In genomic region chr10:29773675-29774091, GRCh38 we compare ENCODE assay signal across 19 cellular contexts.
"Had no signal": no experiment of that assay in that cellular context is flagged by ENCODE, and none has a peak within 500 bp of the region (broad histone marks: within the 10 kb centered on the region; RNA-seq: fewer than 3 reads in every experiment).

No MANE protein-coding gene starts in this region.

- H3K36me3 Mint-ChIP-seq: type B pancreatic cell had no signal

- H3K4me1 ChIP-seq: parathyroid adenoma, prostate gland had no signal

- H3K27ac Mint-ChIP-seq: nephron progenitor cell, type B pancreatic cell had no signal

- H2AFZ ChIP-seq: hepatocyte, parathyroid adenoma had no signal

- H3K36me3 ChIP-seq: prostate gland had no signal

- H3K27ac ChIP-seq: hepatocyte, parathyroid adenoma, prostate gland, skin epidermis had no signal

- ATAC-seq: left colon; left ventricle myocardium superior; naive thymus-derived CD4-positive, alpha-beta T cell; sciatic nerve had no signal

- H3K9me3 Mint-ChIP-seq: type B pancreatic cell had no signal

- H3K4me2 ChIP-seq: hepatocyte had no signal

- H3K9ac ChIP-seq: parathyroid adenoma had no signal

- H3K9me3 ChIP-seq: prostate gland had no signal

- H3K4me1 Mint-ChIP-seq: nephron progenitor cell had no signal

- FAIRE-seq: urothelium cell line had no signal

- H3K27me3 ChIP-seq: hepatocyte had no signal

- H3K27me3 Mint-ChIP-seq: type B pancreatic cell had no signal

- H3K79me2 ChIP-seq: hepatocyte, parathyroid adenoma had no signal

- H3K4me3 ChIP-seq: hepatocyte, lung, prostate gland, skin epidermis had no signal

- DNase-seq: dermis blood vessel endothelial cell; foreskin melanocyte; head of caudate nucleus; left colon; left ventricle myocardium superior; mesendoderm; naive thymus-derived CD4-positive, alpha-beta T cell; nephron progenitor cell; retina; stimulated activated CD4-positive, alpha-beta T cell treated with anti-CD3 and anti-CD28 coated beads, Interleukin-2, amount 100 ng/mL, for 24 hours; stimulated activated naive CD4-positive, alpha-beta T cell had no signal

- H3K4me3 Mint-ChIP-seq: naive thymus-derived CD4-positive, alpha-beta T cell; nephron progenitor cell; type B pancreatic cell had no signal
